ENCODE assay signal across 8 cellular contexts in the genomic region with DNA sequence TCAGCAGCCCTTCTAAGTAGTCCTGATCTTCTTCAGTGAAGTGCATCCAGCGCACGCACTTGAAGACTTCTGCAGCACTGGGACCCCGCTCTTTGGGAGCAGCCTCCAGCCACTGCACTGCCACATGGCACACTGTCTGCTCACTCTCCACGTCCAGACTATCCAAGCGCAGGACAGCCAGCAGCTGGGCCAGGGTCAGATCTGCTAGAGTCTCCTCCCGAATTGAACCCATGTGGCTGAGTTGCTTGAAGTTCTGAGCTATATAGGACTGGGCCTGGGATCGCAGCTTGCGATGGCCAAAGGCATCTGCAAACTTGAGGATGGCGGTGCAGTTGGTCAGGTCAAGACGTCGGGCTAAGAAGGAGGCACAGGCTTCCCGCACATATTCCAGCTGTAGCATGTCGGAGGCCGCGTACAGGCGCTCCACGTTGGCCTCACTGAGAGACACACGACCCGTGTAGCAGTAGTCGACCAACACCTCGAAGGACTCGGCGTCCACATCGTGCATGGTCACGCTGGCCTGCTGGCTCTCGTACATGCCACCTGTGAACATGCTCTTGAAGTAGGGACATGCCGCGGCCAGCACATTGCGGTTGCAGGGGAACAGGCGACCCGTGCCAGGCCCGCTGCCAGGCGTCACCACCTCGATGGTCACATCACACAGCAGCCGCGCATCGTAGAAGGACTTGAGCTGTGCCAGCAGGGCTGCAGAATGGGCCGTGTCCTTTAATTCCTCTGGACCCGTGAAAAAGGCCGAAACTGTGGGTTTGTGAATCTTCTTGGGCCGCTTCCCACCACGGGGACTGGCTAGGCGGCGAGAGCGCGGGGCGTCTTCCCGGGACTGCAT. TPM values are rescaled to one million over a fixed set of nuclear protein-coding genes. Genes with fewer than 3 reads are reported as not detected.
DNase-seq lines count a peak whose midpoint lies in the region; ATAC-seq, FAIRE-seq and TF ChIP-seq lines count a peak whose summit lies in the region.
"Not testable (repeated sequence)": the region's sequence is repeated elsewhere in the genome, so short reads cannot be mapped to it uniquely, and the experiment has no call there.

No MANE protein-coding gene starts in this region.

- H3K36me3 Mint-ChIP-seq in activated T-cell treated with anti-CD3 and anti-CD28 coated beads, Interleukin-2, amount 50 U/mL, for 24 hours (ENCODE audit: low read depth): peaks cover 46% of the 10 kb centered on the region
- peaks cover 13% of the 10 kb centered on the region for H3K36me3 Mint-ChIP-seq in endodermal cell (ENCODE audit: low read depth)

- peaks cover 49% of the 10 kb centered on the region for H3K4me1 Mint-ChIP-seq in activated T-cell treated with anti-CD3 and anti-CD28 coated beads, Interleukin-2, amount 50 U/mL, for 24 hours (ENCODE audit: low read depth)
- peaks cover 22% of the 10 kb centered on the region for H3K4me1 Mint-ChIP-seq in endodermal cell

- DNase-seq in 8988T (peak; percentile 11), NCI-H526 (lab: John Stamatoyannopoulos, UW) (peak; percentile 47 to 56), left lung (peak in 1 of 2 donors; percentile 41)
- not testable (repeated sequence) for DNase-seq in GM19239 (ENCODE audit: insufficient read length, low spot score); endodermal cell; retinal pigment epithelial cell (ENCODE audit: low read depth)
- DNase-seq in activated T-cell treated with anti-CD3 and anti-CD28 coated beads, Interleukin-2, amount 50 U/mL, for 24 hours: peak; percentile 34

- FAIRE-seq in GM19239 (lab: Jason Lieb, UNC): peak; percentile 58

- ATAC-seq in HG02943 (IDR thresholded peaks at IDR 0.05; ENCODE audit: low read depth, unreplicated experiment) (peak; percentile 17), left lung (peak; percentile 31)

- not testable (repeated sequence) for H3K27me3 ChIP-seq in endodermal cell (ENCODE audit: control insufficient read depth, insufficient read depth, low read length, poor library complexity, severe bottlenecking); left lung

- H3K4me3 Mint-ChIP-seq in activated T-cell treated with anti-CD3 and anti-CD28 coated beads, Interleukin-2, amount 50 U/mL, for 24 hours: peak overlapping the region; percentile 93
- H3K4me3 Mint-ChIP-seq in endodermal cell: peak overlapping the region; percentile 94

- H3K4me1 ChIP-seq in endodermal cell (ENCODE audit: control insufficient read depth, insufficient read depth, low read length): not testable (repeated sequence)
- H3K4me1 ChIP-seq in left lung: peaks cover 18 to 45% of the 10 kb centered on the region in 2 donors

- not testable (repeated sequence) for H3K27me3 Mint-ChIP-seq in activated T-cell treated with anti-CD3 and anti-CD28 coated beads, Interleukin-2, amount 50 U/mL, for 24 hours; endodermal cell (ENCODE audit: insufficient read depth)

- peak overlapping the region; percentile 93 for H3K9ac ChIP-seq in endodermal cell (ENCODE audit: extremely low read depth, low read length, poor library complexity, severe bottlenecking)

- not testable (repeated sequence) for H3K27ac ChIP-seq in endodermal cell (ENCODE audit: low read depth, low read length)
- peak overlapping the region; percentile 84 to 92 for H3K27ac ChIP-seq in left lung

- H3K9me3 Mint-ChIP-seq in activated T-cell treated with anti-CD3 and anti-CD28 coated beads, Interleukin-2, amount 50 U/mL, for 24 hours; endodermal cell: not testable (repeated sequence)

- intact Hi-C loops in left lung (cut with DNase I): not testable (repeated sequence)

- H3K27ac Mint-ChIP-seq in activated T-cell treated with anti-CD3 and anti-CD28 coated beads, Interleukin-2, amount 50 U/mL, for 24 hours: peak overlapping the region; percentile 96
- peak overlapping the region; percentile 99 for H3K27ac Mint-ChIP-seq in endodermal cell

- H3K4me3 ChIP-seq in endodermal cell (ENCODE audit: low read length) (peak overlapping the region; percentile 90), left lung (peak overlapping the region; percentile 71 to 75), retinal pigment epithelial cell (ENCODE audit: low read length) (peak overlapping the region; percentile 85)

- not testable (repeated sequence) for H3K36me3 ChIP-seq in endodermal cell (ENCODE audit: control insufficient read depth, insufficient read depth, low read length); left lung

- not testable (repeated sequence) for H3K9me3 ChIP-seq in endodermal cell (ENCODE audit: control insufficient read depth, low read length); left lung

- TF ChIP-seq CTCF in endodermal cell (conservative IDR thresholded peaks at IDR 0.05); left lung (IDR thresholded peaks at IDR 0.05); retinal pigment epithelial cell (conservative IDR thresholded peaks at IDR 0.05; ENCODE audit: low read depth, low read length): not testable (repeated sequence)

- WGBS in endodermal cell (ENCODE audit: insufficient coverage in 1 of 2, insufficient read length in 1 of 2), 2 experiments: 36 to 49% methylated on average over 21 to 48 of the region's 48 CpGs

RNA-seq across cellular contexts. Expression of gene KBTBD6, which starts 0.7 kb away (rescaled TPM):
- total RNA-seq in endodermal cell (10 to 100 TPM in 1 of 2 donors, 1 to 10 TPM in 1; 8.5 to 10.2 TPM), left lung (1 to 10 TPM; 6.9 to 7.2 TPM)
- polyA plus RNA-seq in endodermal cell (2013, experiment 1 of 2): 13.9 TPM
- 13.8 TPM for polyA plus RNA-seq in endodermal cell (2013, experiment 2 of 2)
